In genomic region chr10:127996586-127996985, GRCh38 we compare ENCODE assay signal across 20 cellular contexts.
DNase-seq lines count a peak whose midpoint lies in the region; ATAC-seq, FAIRE-seq and TF ChIP-seq lines count a peak whose summit lies in the region.
"Had no signal": no experiment of that assay in that cellular context is flagged by ENCODE, and none has a peak within 500 bp of the region (broad histone marks: within the 10 kb centered on the region; RNA-seq: fewer than 3 reads in every experiment).

No MANE protein-coding gene starts in this region.

- TF ChIP-seq POLR2A in ovary (IDR thresholded peaks at IDR 0.05), result no peak

- intact Hi-C loops in left cardiac atrium (cut with DNase I), result no loop called here
- intact Hi-C loops in ovary (cut with DNase I), result no loop called here

- H3K27ac ChIP-seq in rectal smooth muscle tissue (ENCODE audit: low read depth, low read length) (peak overlapping the region; percentile 10), ovary (no peak overlapping the region)
- H3K27ac ChIP-seq: A549, KMS-11 had no signal

- H3K4me1 ChIP-seq in rectal smooth muscle tissue (ENCODE audit: control insufficient read depth, insufficient read depth, low read length), result no peaks in the 10 kb centered on the region
- peaks cover 5% of the 10 kb centered on the region for H3K4me1 ChIP-seq in ovary (ENCODE audit: insufficient read depth)

- 65 to 74% (median 69%) methylated on average over 5 of the region's 5 CpGs for WGBS in ovary, 3 donors

- H3K9me3 ChIP-seq in ovary, result no peaks in the 10 kb centered on the region
- H3K9me3 ChIP-seq: A549 had no signal

- TF ChIP-seq EP300 in ovary (IDR thresholded peaks at IDR 0.05), result no peak

- H3K27me3 ChIP-seq in bronchial epithelial cell (ENCODE audit: control insufficient read depth, insufficient read depth, low read length) (no peaks in the 10 kb centered on the region), rectal smooth muscle tissue (ENCODE audit: control insufficient read depth, insufficient read depth, low read length) (no peaks in the 10 kb centered on the region), ovary (no peaks in the 10 kb centered on the region)

- peak; percentile 49 to 53 for ATAC-seq in left cardiac atrium
- ATAC-seq in HG02885 (IDR thresholded peaks at IDR 0.05; ENCODE audit: poor library complexity, unreplicated experiment), result no peak
- ATAC-seq: A549 had no signal

- no peak for FAIRE-seq in bronchial epithelial cell (lab: Jason Lieb, UNC)
- FAIRE-seq: A549, TTC549 had no signal

- DNase-seq in AG09309 (ENCODE audit: low read depth) (peak; percentile 31), bronchial epithelial cell (ENCODE audit: low read depth) (peak; percentile 33), left cardiac atrium (peak; percentile 52), activated T-cell treated with anti-CD3 and anti-CD28 coated beads for 4 hours (no peak), ovary (no peak), A172 (ENCODE audit: low spot score) (no peak)
- DNase-seq: activated CD4-positive, alpha-beta T cell treated with anti-CD3 and anti-CD28 coated beads, Interleukin-2, amount 10 ng/mL, durations not matched to agents 24 days and 14 days; activated T-cell treated with anti-CD3 and anti-CD28 coated beads, Interleukin-2, amount 50 U/mL, for 1 hour; DND-41; endodermal cell; islet precursor cell; NCI-H1105; NCI-H2171; NCI-H774 had no signal

- H3K4me3 ChIP-seq in AG09309 (ENCODE audit: control insufficient read depth, low read depth, low read length) (no peak overlapping the region), bronchial epithelial cell (ENCODE audit: low read depth, low read length) (no peak overlapping the region), rectal smooth muscle tissue (ENCODE audit: low read length) (no peak overlapping the region), ovary (no peak overlapping the region)
- H3K4me3 ChIP-seq: A549, skin epidermis had no signal

- TF ChIP-seq CTCF in AG09309 (IDR thresholded peaks at IDR 0.05; ENCODE audit: control insufficient read depth, insufficient read depth, low read depth, low read length, missing control alignments) (no peak), bronchial epithelial cell (IDR thresholded peaks at IDR 0.05; ENCODE audit: insufficient read depth, low read length, severe bottlenecking) (no peak), ovary (IDR thresholded peaks at IDR 0.05) (no peak)

- H3K36me3 ChIP-seq in bronchial epithelial cell (ENCODE audit: control insufficient read depth, insufficient read depth, low read length), result no peaks in the 10 kb centered on the region
- no peaks in the 10 kb centered on the region for H3K36me3 ChIP-seq in rectal smooth muscle tissue (ENCODE audit: control insufficient read depth, insufficient read depth, low read length)
- H3K36me3 ChIP-seq in ovary, result no peaks in the 10 kb centered on the region

- H3K9ac ChIP-seq in rectal smooth muscle tissue (ENCODE audit: low read length), result no peak overlapping the region
- H3K9ac ChIP-seq: KMS-11 had no signal

Comparison
In these comparisons a context has a peak if more than half of its experiments do, and no peak if none do; other contexts are left out.
1. DNase-seq: peak in AG09309 (single experiment), bronchial epithelial cell (single experiment) and left cardiac atrium (single experiment); none in activated T-cell treated with anti-CD3 and anti-CD28 coated beads for 4 hours (single experiment), ovary (0 of 5) and A172 (single experiment).